ENCODE assay signal across 9 cellular contexts in genomic region chr15:89333011-89333860, GRCh38. TPM values are rescaled to one million over a fixed set of nuclear protein-coding genes. Genes with fewer than 3 reads are reported as not detected.
A peak's percentile ranks its signal among the peaks of the same experiment; 100 is the strongest.
DNase-seq lines count a peak whose midpoint lies in the region; ATAC-seq and TF ChIP-seq lines count a peak whose summit lies in the region.
"Had no signal": no experiment of that assay in that cellular context is flagged by ENCODE, and none has a peak within 500 bp of the region (broad histone marks: within the 10 kb centered on the region; RNA-seq: fewer than 3 reads in every experiment).

No MANE protein-coding gene starts in this region.

- DNase-seq in BJ (ENCODE audit: low read depth) (no peak), dorsolateral prefrontal cortex (peak in 1 of 10 donors; percentile 40), epidermal melanocyte (ENCODE audit: insufficient read length, low spot score) (no peak), SKM-1 treated with dmso at 0.1 percent for 144 hours (lab: John Stamatoyannopoulos, UW; ENCODE audit: unreplicated experiment) (no peak)
- no peak for DNase-seq in natural killer cell treated with Interleukin-12 subunit alpha and Interleukin-12 subunit beta and Interleukin-15 and Interleukin-18, amount 100 ng/mL, for 72 hours (ENCODE audit: low spot score)
- DNase-seq: SHP77 treated with DMSO at 0.1 percent for 48 hours had no signal

- CTCF ChIA-PET in BJ (lab: Yijun Ruan, JAX): interaction anchor here (0.7 to 1.7 kb wide), 7 partner anchors 9 to 103 kb away, joined by 3 to 6 read pairs (median 4); no protein-coding TSS in a partner anchor

- H3K36me3 ChIP-seq in BJ (ENCODE audit: control insufficient read depth, insufficient read depth, low read length): peaks cover 27% of the 10 kb centered on the region
- H3K36me3 ChIP-seq in KOPT-K1 (ENCODE audit: insufficient read depth, low read length): peaks cover 53% of the 10 kb centered on the region

- peaks cover 36% of the 10 kb centered on the region for H3K36me3 Mint-ChIP-seq in natural killer cell treated with Interleukin-12 subunit alpha and Interleukin-12 subunit beta and Interleukin-15 and Interleukin-18, amount 100 ng/mL, for 72 hours

- H3K27ac ChIP-seq in KOPT-K1 (ENCODE audit: low read depth, low read length, poor library complexity, severe bottlenecking) (peak overlapping the region; percentile 75), dorsolateral prefrontal cortex (peak overlapping the region in 8 of 59 donors; percentile 20 to 93 (median 91))

- H3K4me3 ChIP-seq in BJ (ENCODE audit: low read depth, low read length): peak overlapping the region; percentile 92
- H3K4me3 ChIP-seq in dorsolateral prefrontal cortex: peak overlapping the region; percentile 65 to 96 (median 88)

- POLR2A ChIA-PET in BJ (lab: Charles Lee): interaction anchor here (0.7 kb wide), 1 partner anchor 11 kb away, joined by 3 read pairs; no protein-coding TSS in a partner anchor

- H3K27ac Mint-ChIP-seq in natural killer cell treated with Interleukin-12 subunit alpha and Interleukin-12 subunit beta and Interleukin-15 and Interleukin-18, amount 100 ng/mL, for 72 hours: peak overlapping the region; percentile 86 to 93

- no peaks in the 10 kb centered on the region for H3K9me3 Mint-ChIP-seq in natural killer cell treated with Interleukin-12 subunit alpha and Interleukin-12 subunit beta and Interleukin-15 and Interleukin-18, amount 100 ng/mL, for 72 hours

- H3K9me3 ChIP-seq in KOPT-K1 (ENCODE audit: insufficient read depth, low read length, poor library complexity, severe bottlenecking): no peaks in the 10 kb centered on the region

- no peak for ATAC-seq in natural killer cell treated with Interleukin-12 subunit alpha and Interleukin-12 subunit beta and Interleukin-15 and Interleukin-18, amount 100 ng/mL, for 72 hours
- no peak for ATAC-seq in GM18907 (IDR thresholded peaks at IDR 0.05; ENCODE audit: unreplicated experiment)
- no peak for ATAC-seq in GM21526 (IDR thresholded peaks at IDR 0.05; ENCODE audit: low FRiP score, unreplicated experiment)

- TF ChIP-seq CTCF in BJ (IDR thresholded peaks at IDR 0.05; ENCODE audit: insufficient read depth, low read depth, low read length): no peak
- no peak for TF ChIP-seq CTCF in dorsolateral prefrontal cortex (IDR thresholded peaks at IDR 0.05 in 54 of 56, conservative IDR thresholded peaks at IDR 0.05 in 2 of 56; ENCODE audit: low read depth in 1 of 56, partially characterized antibody in 56 of 56)

- H3K27me3 Mint-ChIP-seq in natural killer cell treated with Interleukin-12 subunit alpha and Interleukin-12 subunit beta and Interleukin-15 and Interleukin-18, amount 100 ng/mL, for 72 hours: no peaks in the 10 kb centered on the region

- H3K27me3 ChIP-seq in BJ (ENCODE audit: control insufficient read depth, insufficient read depth, low read length) (peaks cover 3% of the 10 kb centered on the region), dorsolateral prefrontal cortex (no peaks in the 10 kb centered on the region)

- intact Hi-C loops in dorsolateral prefrontal cortex (cut with DNase I): loop anchor here in 1 of 2 donors (10.0 kb wide), 1 partner anchor 128 kb away; no protein-coding TSS in a partner anchor

- H3K4me1 Mint-ChIP-seq in natural killer cell treated with Interleukin-12 subunit alpha and Interleukin-12 subunit beta and Interleukin-15 and Interleukin-18, amount 100 ng/mL, for 72 hours (ENCODE audit: low read depth in 2 of 2): peaks cover 66 to 70% of the 10 kb centered on the region in 2 donors

- peak overlapping the region; percentile 86 for H3K4me3 Mint-ChIP-seq in natural killer cell treated with Interleukin-12 subunit alpha and Interleukin-12 subunit beta and Interleukin-15 and Interleukin-18, amount 100 ng/mL, for 72 hours

RNA-seq across cellular contexts. Expression of gene POLG, which starts 1.4 kb away (rescaled TPM):
- 13.9 and 17.6 TPM in 2 replicates for polyA plus RNA-seq in BJ (2011; rRNA removed)
- 21.4 and 22.4 TPM in 2 replicates for polyA minus RNA-seq in BJ (2011; rRNA and poly(A)+ RNA removed)
- 10 to 100 TPM; 42.1 to 75.8 (median 58.1) TPM for total RNA-seq in dorsolateral prefrontal cortex
- total RNA-seq in natural killer cell treated with Interleukin-12 subunit alpha and Interleukin-12 subunit beta and Interleukin-15 and Interleukin-18, amount 100 ng/mL, for 72 hours: 100 to 1,000 TPM; 169 to 184 TPM
